16 cellular contexts compared by ENCODE assay signal in the genomic region with DNA sequence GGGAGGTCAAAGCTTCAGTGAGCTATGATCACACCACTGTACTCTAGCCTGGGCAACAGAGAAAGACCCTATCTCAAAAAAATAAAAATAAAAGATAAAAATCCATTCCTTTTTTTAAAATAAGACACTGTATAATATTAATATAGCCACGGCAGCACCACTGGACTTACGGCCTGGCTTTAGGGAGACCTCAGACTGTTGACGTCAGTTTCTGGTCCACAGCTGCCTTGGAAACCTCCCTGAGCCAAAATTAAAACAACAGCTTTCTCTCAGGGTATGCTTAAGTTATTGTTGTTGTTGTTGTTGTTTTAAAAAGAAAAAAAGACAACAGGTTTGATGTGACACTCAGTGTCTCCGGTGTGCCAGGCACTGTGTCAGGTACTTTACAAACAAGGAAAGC. TPM values are rescaled to one million over a fixed set of nuclear protein-coding genes. Genes with fewer than 3 reads are reported as not detected.
DNase-seq lines count a peak whose midpoint lies in the region; ATAC-seq and TF ChIP-seq lines count a peak whose summit lies in the region.
"Had no signal": no experiment of that assay in that cellular context is flagged by ENCODE, and none has a peak within 500 bp of the region (broad histone marks: within the 10 kb centered on the region; RNA-seq: fewer than 3 reads in every experiment).

No MANE protein-coding gene starts in this region.

- H3K36me3 ChIP-seq in lower lobe of right lung (no peaks in the 10 kb centered on the region), stomach smooth muscle (ENCODE audit: control insufficient read depth in 2 of 2, insufficient read depth in 2 of 2, low read length in 2 of 2) (no peaks in the 10 kb centered on the region)

- H3K4me3 ChIP-seq in lower lobe of right lung: no peak overlapping the region
- H3K4me3 ChIP-seq in stomach smooth muscle (ENCODE audit: low read length in 2 of 2): peak overlapping the region in 1 of 2 donors; percentile 22

- peaks cover 94% of the 10 kb centered on the region for H3K4me1 Mint-ChIP-seq in HFFc6 (ENCODE audit: low read depth)

- H3K9me3 Mint-ChIP-seq in HFFc6: no peaks in the 10 kb centered on the region
- H3K9me3 Mint-ChIP-seq: memory B cell had no signal

- peaks cover 3% of the 10 kb centered on the region; the same call in 1 of the 2 replicates for H3K27me3 Mint-ChIP-seq in HFFc6 (ENCODE audit: insufficient read depth)
- H3K27me3 Mint-ChIP-seq: memory B cell had no signal

- H3K4me3 Mint-ChIP-seq in HFFc6: no peak overlapping the region
- H3K4me3 Mint-ChIP-seq: memory B cell had no signal

- no peak for TF ChIP-seq CTCF in HFFc6 (IDR thresholded peaks at IDR 0.05)
- TF ChIP-seq CTCF in lower lobe of right lung (IDR thresholded peaks at IDR 0.05): no peak

- no peak for ATAC-seq in lower lobe of right lung
- no peak for ATAC-seq in left colon

- H3K27me3 ChIP-seq in lower lobe of right lung (ENCODE audit: low read depth) (no peaks in the 10 kb centered on the region), stomach smooth muscle (ENCODE audit: control insufficient read depth in 1 of 2, insufficient read depth in 2 of 2, low read length in 2 of 2) (no peaks in the 10 kb centered on the region)

- no peaks in the 10 kb centered on the region for H3K9me3 ChIP-seq in lower lobe of right lung
- H3K9me3 ChIP-seq in stomach smooth muscle (ENCODE audit: control insufficient read depth in 2 of 2, low read length in 2 of 2): no peaks in the 10 kb centered on the region

- H3K27ac Mint-ChIP-seq in HFFc6: peak overlapping the region; percentile 81

- intact Hi-C loops in lower lobe of right lung (cut with DNase I): no loop called here
- intact Hi-C loops in left colon (cut with DNase I, micrococcal nuclease): no loop called here

- H3K27ac ChIP-seq in cingulate gyrus (ENCODE audit: low read depth, low read length) (peak overlapping the region; percentile 72), lower lobe of right lung (peak overlapping the region; percentile 70), stomach smooth muscle (ENCODE audit: low read length) (peak overlapping the region; percentile 84)
- H3K27ac ChIP-seq: epithelial cell of prostate had no signal

- H3K36me3 Mint-ChIP-seq in HFFc6 (ENCODE audit: low read depth): peaks cover 18% of the 10 kb centered on the region

- H3K4me1 ChIP-seq in lower lobe of right lung (peaks cover 89% of the 10 kb centered on the region), stomach smooth muscle (ENCODE audit: control insufficient read depth, insufficient read depth, low read length) (peaks cover 77% of the 10 kb centered on the region)

- H3K9ac ChIP-seq in stomach smooth muscle (ENCODE audit: low read length in 2 of 2): peak overlapping the region in 1 of 2 donors; percentile 29

- DNase-seq in HFFc6 (no peak), lower lobe of right lung (no peak), left colon (no peak), NCI-H526 treated with DMSO at 0.1 percent for 48 hours (lab: John Stamatoyannopoulos, UW) (no peak), SW480 (ENCODE audit: low spot score) (no peak)
- no peak for DNase-seq in stimulated activated CD4-positive, alpha-beta T cell treated with anti-CD3 and anti-CD28 coated beads, Interleukin-4, amount 100 ng/mL, for 24 hours
- DNase-seq: activated CD4-positive, alpha-beta T cell treated with anti-CD3 and anti-CD28 coated beads, Interleukin-2, amount 50 U/mL, for 4 hours; activated effector memory CD4-positive, alpha-beta T cell treated with Interleukin-2 at 50 U/mL for 16 hours; NCI-H1694; NCI-H69; RPMI8226; T-helper 9 cell had no signal

RNA-seq across cellular contexts. Expression of a gene that starts 42.0 kb away (rescaled TPM):
- total RNA-seq in HFFc6 (2021; fragmentation: NEBNext Ultra II Directional; extraction: Animal tissue kit (Norgen Biotek cat#: 25700)): 100 to 1,000 TPM; 565 to 646 (median 603) TPM
- 236 TPM for total RNA-seq in lower lobe of right lung
- total RNA-seq in left colon: 100 to 1,000 TPM; 340 to 367 TPM
